9 cellular contexts compared by ENCODE assay signal in the genomic region with DNA sequence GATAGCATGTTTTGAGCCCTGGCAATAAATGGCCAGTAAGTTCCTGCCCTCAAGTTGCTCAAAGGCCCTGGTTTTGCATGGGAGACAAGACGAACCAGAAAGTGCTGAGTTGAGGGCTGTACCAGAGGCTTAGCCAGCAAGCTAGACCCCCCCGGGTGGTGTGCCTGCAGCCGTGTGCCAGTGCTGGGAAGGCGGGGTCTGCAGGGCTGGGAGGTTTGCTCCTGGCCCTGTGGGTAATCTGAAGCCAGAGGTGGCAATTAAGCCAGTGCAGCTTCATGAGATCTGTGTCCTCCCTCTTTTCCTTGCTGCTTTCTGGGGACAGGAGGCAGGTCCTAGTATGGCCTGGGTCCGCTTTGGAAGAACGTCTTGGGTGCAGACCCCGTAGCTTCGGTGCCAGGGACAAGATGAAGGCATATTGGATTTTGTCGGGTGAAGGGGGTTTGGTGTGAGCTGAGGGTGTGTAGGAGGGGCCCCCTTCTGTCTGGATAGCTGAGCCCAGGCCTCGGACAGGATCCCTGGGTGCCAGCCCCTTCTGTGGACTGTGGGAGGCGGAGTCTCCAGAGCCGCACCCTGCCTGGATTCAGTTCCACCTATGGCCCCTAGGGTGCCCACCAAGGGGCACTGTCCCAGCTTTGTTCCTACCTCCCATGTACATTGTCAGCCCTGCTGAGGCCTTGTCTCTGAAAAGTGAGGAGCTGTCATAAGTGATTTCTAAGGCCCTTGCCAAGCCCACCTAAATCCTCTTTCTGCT. TPM values are rescaled to one million over a fixed set of nuclear protein-coding genes. Genes with fewer than 3 reads are reported as not detected.
A peak's percentile ranks its signal among the peaks of the same experiment; 100 is the strongest.
DNase-seq lines count a peak whose midpoint lies in the region; ATAC-seq and TF ChIP-seq lines count a peak whose summit lies in the region.
"Had no signal": no experiment of that assay in that cellular context is flagged by ENCODE, and none has a peak within 500 bp of the region (broad histone marks: within the 10 kb centered on the region; RNA-seq: fewer than 3 reads in every experiment).

No MANE protein-coding gene starts in this region.

- peaks cover 74% of the 10 kb centered on the region for H3K79me2 ChIP-seq in GM23248 (ENCODE audit: insufficient read depth)

- H3K27me3 ChIP-seq in GM23248 (replicated peaks; ENCODE audit: insufficient read depth) (no peaks in the 10 kb centered on the region), SJCRH30 (no peaks in the 10 kb centered on the region)

- H3K4me3 Mint-ChIP-seq in naive thymus-derived CD8-positive, alpha-beta T cell = no peak overlapping the region

- H3K4me2 ChIP-seq in GM23248 (ENCODE audit: unreplicated experiment) = no peak overlapping the region

- no peak overlapping the region for H3K9ac ChIP-seq in GM23248

- H3K27ac Mint-ChIP-seq in naive thymus-derived CD8-positive, alpha-beta T cell = peak overlapping the region in 1 of 10 donors; percentile 32

- H3K4me1 ChIP-seq in GM23248 (ENCODE audit: insufficient read depth) (peaks cover 41% of the 10 kb centered on the region), SJCRH30 (peaks cover 92% of the 10 kb centered on the region)

- no peaks in the 10 kb centered on the region for H3K9me2 ChIP-seq in GM23248 (ENCODE audit: insufficient read depth)

- H3F3A ChIP-seq in GM23248 (ENCODE audit: insufficient read depth) = peaks cover 34% of the 10 kb centered on the region

- no peaks in the 10 kb centered on the region for H4K20me1 ChIP-seq in GM23248 (ENCODE audit: insufficient read depth)

- in situ Hi-C loops in GM23248 (cut with MboI) (no loop called here), KBM-7 (cut with MboI; ENCODE audit: low pct_unique_long_range_greater_than_20kb, low sequenced_read_pairs) (no loop called here)

- POLR2A ChIA-PET in naive thymus-derived CD8-positive, alpha-beta T cell (lab: Charles Lee) = no interaction called here

- no peaks in the 10 kb centered on the region for H3K36me3 ChIP-seq in GM23248 (ENCODE audit: low read depth)
- peaks cover 70% of the 10 kb centered on the region for H3K36me3 ChIP-seq in SJCRH30

- no peaks in the 10 kb centered on the region for H3K36me3 Mint-ChIP-seq in naive thymus-derived CD8-positive, alpha-beta T cell

- H3K9me3 ChIP-seq in GM23248 (ENCODE audit: low read depth) = no peaks in the 10 kb centered on the region
- H3K9me3 ChIP-seq in SJCRH30 (replicated peaks) = no peaks in the 10 kb centered on the region

- peak; percentile 36 for TF ChIP-seq CTCF in AG10803 (conservative IDR thresholded peaks at IDR 0.05; ENCODE audit: low read length)

- ATAC-seq in naive thymus-derived CD8-positive, alpha-beta T cell = no peak

- H3K4me1 Mint-ChIP-seq in naive thymus-derived CD8-positive, alpha-beta T cell = peaks cover 8 to 15% (median 11%) of the 10 kb centered on the region in 4 donors

- H3K27ac ChIP-seq in GM23248 = no peak overlapping the region
- peak overlapping the region; percentile 95 for H3K27ac ChIP-seq in SJCRH30
- H3K27ac ChIP-seq in substantia nigra (ENCODE audit: low read depth, low read length, poor library complexity, severe bottlenecking) = no peak overlapping the region

- H2AFZ ChIP-seq in GM23248 = no peak overlapping the region

- H3K4me3 ChIP-seq in AG10803 (ENCODE audit: low read length) = no peak overlapping the region
- H3K4me3 ChIP-seq in GM23248 = no peak overlapping the region
- no peak overlapping the region for H3K4me3 ChIP-seq in SJCRH30

- no peak for DNase-seq in AG10803 (ENCODE audit: low read depth)
- DNase-seq in GM23248 = peak; percentile 54
- DNase-seq in SJCRH30 = peak; percentile 87 to 90
- peak; percentile 83 for DNase-seq in iPS-NIHi11 (ENCODE audit: low spot score)
- DNase-seq in substantia nigra (lab: John Stamatoyannopoulos, UW) = no peak
- no peak for DNase-seq in naive thymus-derived CD8-positive, alpha-beta T cell
- DNase-seq in KBM-7 = no peak
- DNase-seq in activated CD4-positive, alpha-beta T cell treated with anti-CD3 and anti-CD28 coated beads, Interleukin-2, amount 50 U/mL, for 4 hours = no peak

- no peaks in the 10 kb centered on the region for H3K9me3 Mint-ChIP-seq in naive thymus-derived CD8-positive, alpha-beta T cell

- H3K27me3 Mint-ChIP-seq in naive thymus-derived CD8-positive, alpha-beta T cell = peaks cover 23 to 67% (median 44%) of the 10 kb centered on the region in 5 donors

- WGBS in GM23248 (ENCODE audit: low coverage in 1 of 2, low lambda C conversion rate in 2 of 2, missing lambda C conversion rate in 2 of 2), 2 experiments = 80 to 86% methylated on average over 12 of the region's 12 CpGs

RNA-seq across cellular contexts. Expression of a gene that starts 15.6 kb away (rescaled TPM):
- 40.7 and 50.1 TPM in 2 replicates for total RNA-seq in GM23248 (2014; rRNA removed; shearing (Covaris generic))
- 12.0 and 12.7 TPM in 2 replicates for polyA plus RNA-seq in GM23248 (2016; fragmentation: Nextera tagmentation; extraction: Ambion mirVana)
- total RNA-seq in SJCRH30 (2014; rRNA removed; shearing (Covaris generic)) = 98.9 and 107 TPM in 2 replicates
- not detected for total RNA-seq in naive thymus-derived CD8-positive, alpha-beta T cell
- not detected for polyA plus RNA-seq in naive thymus-derived CD8-positive, alpha-beta T cell
- total RNA-seq: activated CD8-positive, alpha-beta memory T cell treated with anti-CD3 and anti-CD28 coated beads for 36 hours had no signal

Comparison
In these comparisons a context has a peak if more than half of its experiments do, and no peak if none do; other contexts are left out.
1. DNase-seq: peak in GM23248 (single experiment), SJCRH30 (2 of 2) and iPS-NIHi11 (single experiment); none in AG10803 (single experiment), substantia nigra (0 of 49), naive thymus-derived CD8-positive, alpha-beta T cell (0 of 10), KBM-7 (single experiment) and activated CD4-positive, alpha-beta T cell treated with anti-CD3 and anti-CD28 coated beads, Interleukin-2, amount 50 U/mL, for 4 hours (0 of 2).
2. RNA of a gene that starts 15.6 kb away (total RNA-seq): 98.9 to 107 TPM in SJCRH30 and 40.7 to 50.1 TPM in GM23248; not detected in naive thymus-derived CD8-positive, alpha-beta T cell; every median in the first group is over 10 times any median in the second.